In the genomic region with DNA sequence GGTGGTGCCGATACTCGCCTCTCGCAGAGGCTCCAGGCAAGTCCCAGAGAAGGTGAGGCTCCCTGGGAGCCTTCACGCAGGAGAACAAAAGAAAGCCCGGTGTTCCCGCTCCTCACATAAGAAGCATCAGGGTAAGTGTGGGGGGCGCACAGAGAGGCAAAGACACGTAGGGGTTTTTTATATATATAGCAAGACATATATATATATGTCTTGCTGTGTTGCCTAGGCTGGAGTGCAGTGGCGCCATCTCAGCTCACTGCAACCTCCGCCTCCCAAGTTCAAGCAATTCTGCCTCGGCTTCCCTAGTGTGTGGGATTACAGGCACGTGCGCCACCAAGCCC, we compare ENCODE assay signal across 9 cellular contexts.
DNase-seq lines count a peak whose midpoint lies in the region; ATAC-seq and TF ChIP-seq lines count a peak whose summit lies in the region.
"Had no signal": no experiment of that assay in that cellular context is flagged by ENCODE, and none has a peak within 500 bp of the region (broad histone marks: within the 10 kb centered on the region; RNA-seq: fewer than 3 reads in every experiment).

No MANE protein-coding gene starts in this region.

- peak; percentile 80 for TF ChIP-seq CTCF in RWPE2 (IDR thresholded peaks at IDR 0.05; ENCODE audit: poor library complexity, severe bottlenecking)
- TF ChIP-seq CTCF in glutamatergic neuron (IDR thresholded peaks at IDR 0.05; ENCODE audit: partially characterized antibody, unreplicated experiment), result peak; percentile 21
- TF ChIP-seq CTCF in thoracic aorta (IDR thresholded peaks at IDR 0.05), result no peak

- H3K4me3 ChIP-seq in RWPE2 (ENCODE audit: severe bottlenecking) (peak overlapping the region; percentile 6), thoracic aorta (peak overlapping the region; percentile 46)

- no peaks in the 10 kb centered on the region for H3K36me3 Mint-ChIP-seq in activated T-cell treated with anti-CD3 and anti-CD28 coated beads, Interleukin-2, amount 50 U/mL, for 72 hours (ENCODE audit: insufficient read depth in 2 of 2)
- H3K36me3 Mint-ChIP-seq in glutamatergic neuron (ENCODE audit: unreplicated experiment), result no peaks in the 10 kb centered on the region

- H3K4me1 ChIP-seq in RWPE2 (ENCODE audit: insufficient read depth, poor library complexity, severe bottlenecking) (no peaks in the 10 kb centered on the region), thoracic aorta (ENCODE audit: control insufficient read depth in 1 of 2, low read depth in 2 of 2) (peaks cover 0 to 7% of the 10 kb centered on the region in 2 donors)
- H3K4me1 ChIP-seq: uterus had no signal

- no peak for DNase-seq in activated T-cell treated with anti-CD3 and anti-CD28 coated beads, Interleukin-2, amount 50 U/mL, for 72 hours
- DNase-seq in activated T-cell treated with anti-CD3 and anti-CD28 coated beads for 4 hours (no peak), RWPE2 (ENCODE audit: low spot score) (no peak), glutamatergic neuron (no peak), thoracic aorta (ENCODE audit: low spot score) (no peak), Ammon's horn (ENCODE audit: low spot score) (no peak)
- no peak for DNase-seq in activated CD8-positive, alpha-beta memory T cell treated with anti-CD3 and anti-CD28 coated beads, Interleukin-2, amount 50 U/mL, for 4 hours

- H3K9me3 ChIP-seq in RWPE2 (ENCODE audit: severe bottlenecking) (no peaks in the 10 kb centered on the region), thoracic aorta (no peaks in the 10 kb centered on the region)
- H3K9me3 ChIP-seq: uterus had no signal

- H3K27me3 ChIP-seq in RWPE2 (ENCODE audit: insufficient read depth, poor library complexity, severe bottlenecking) (no peaks in the 10 kb centered on the region), thoracic aorta (replicated peaks; ENCODE audit: insufficient read depth) (no peaks in the 10 kb centered on the region)
- H3K27me3 ChIP-seq: uterus had no signal

- peaks cover 36% of the 10 kb centered on the region for H3K4me1 Mint-ChIP-seq in activated T-cell treated with anti-CD3 and anti-CD28 coated beads, Interleukin-2, amount 50 U/mL, for 72 hours (ENCODE audit: low read depth)
- peaks cover 9% of the 10 kb centered on the region for H3K4me1 Mint-ChIP-seq in glutamatergic neuron (ENCODE audit: low read depth, unreplicated experiment)

- H3K36me3 ChIP-seq in RWPE2 (ENCODE audit: low read depth) (no peaks in the 10 kb centered on the region), thoracic aorta (no peaks in the 10 kb centered on the region)
- H3K36me3 ChIP-seq: uterus had no signal

- H3K27ac Mint-ChIP-seq in activated T-cell treated with anti-CD3 and anti-CD28 coated beads, Interleukin-2, amount 50 U/mL, for 72 hours, result no peak overlapping the region
- H3K27ac Mint-ChIP-seq in glutamatergic neuron (ENCODE audit: unreplicated experiment), result no peak overlapping the region

- no peak overlapping the region for H3K27ac ChIP-seq in RWPE2 (ENCODE audit: poor library complexity, severe bottlenecking)
- peak overlapping the region in 1 of 2 donors; percentile 59 for H3K27ac ChIP-seq in thoracic aorta

- peak; percentile 14 to 31 for ATAC-seq in activated T-cell treated with anti-CD3 and anti-CD28 coated beads, Interleukin-2, amount 50 U/mL, for 72 hours (replicated peaks in 1 of 2)
- ATAC-seq in RWPE2 (ENCODE audit: low read depth), result 0 out of 3 replicates have a peak, but pooled peaks have one; percentile 2
- ATAC-seq in thoracic aorta (ENCODE audit: insufficient number of reproducible peaks, low FRiP score, low read depth), result no peak
- ATAC-seq in GM21528 (IDR thresholded peaks at IDR 0.05; ENCODE audit: low FRiP score, unreplicated experiment), result no peak

- peak overlapping the region; percentile 82 to 90 for H3K4me3 Mint-ChIP-seq in activated T-cell treated with anti-CD3 and anti-CD28 coated beads, Interleukin-2, amount 50 U/mL, for 72 hours
- H3K4me3 Mint-ChIP-seq in glutamatergic neuron (ENCODE audit: unreplicated experiment), result no peak overlapping the region

- peaks cover 6% of the 10 kb centered on the region for H3K27me3 Mint-ChIP-seq in activated T-cell treated with anti-CD3 and anti-CD28 coated beads, Interleukin-2, amount 50 U/mL, for 72 hours (ENCODE audit: low read depth)
- H3K27me3 Mint-ChIP-seq in glutamatergic neuron (ENCODE audit: unreplicated experiment), result peaks cover 9% of the 10 kb centered on the region

- H3K9me3 Mint-ChIP-seq in activated T-cell treated with anti-CD3 and anti-CD28 coated beads, Interleukin-2, amount 50 U/mL, for 72 hours, result no peaks in the 10 kb centered on the region
- H3K9me3 Mint-ChIP-seq in glutamatergic neuron (ENCODE audit: unreplicated experiment), result no peaks in the 10 kb centered on the region

Comparison
In these comparisons a context has a peak if more than half of its experiments do, and no peak if none do; other contexts are left out.
1. ATAC-seq: peak in activated T-cell treated with anti-CD3 and anti-CD28 coated beads, Interleukin-2, amount 50 U/mL, for 72 hours (2 of 2) and RWPE2 (single experiment); none in thoracic aorta (single experiment) and GM21528 (single experiment).